In genomic region chr3:12507871-12508281, GRCh38 we compare ENCODE assay signal across 13 cellular contexts. TPM values are rescaled to one million over a fixed set of nuclear protein-coding genes. Genes with fewer than 3 reads are reported as not detected.
DNase-seq lines count a peak whose midpoint lies in the region; ATAC-seq and TF ChIP-seq lines count a peak whose summit lies in the region.
"Had no signal": no experiment of that assay in that cellular context is flagged by ENCODE, and none has a peak within 500 bp of the region (broad histone marks: within the 10 kb centered on the region; RNA-seq: fewer than 3 reads in every experiment).

No MANE protein-coding gene starts in this region.

- H3K27me3 Mint-ChIP-seq in activated CD4-positive, alpha-beta memory T cell treated with anti-CD3 and anti-CD28 coated beads for 36 hours = no peaks in the 10 kb centered on the region
- H3K27me3 Mint-ChIP-seq: dendritic cell treated with granulocyte-macrophage colony-stimulating factor and Interleukin-4, amounts not matched to agents 40 ng/mL and 50 ng/mL, for 4 days had no signal

- H3K4me3 ChIP-seq in uterus = no peak overlapping the region

- H3K27ac ChIP-seq in caudate nucleus (ENCODE audit: low read depth, low read length) (peak overlapping the region; percentile 77), uterus (peak overlapping the region; percentile 85 to 91)

- H3K4me1 ChIP-seq in uterus = peaks cover 3 to 17% of the 10 kb centered on the region in 2 donors

- no peaks in the 10 kb centered on the region for H3K36me3 ChIP-seq in uterus

- ATAC-seq in HG02852 (IDR thresholded peaks at IDR 0.05; ENCODE audit: unreplicated experiment) = no peak

- H3K27ac Mint-ChIP-seq in activated CD4-positive, alpha-beta memory T cell treated with anti-CD3 and anti-CD28 coated beads for 36 hours = no peak overlapping the region
- H3K27ac Mint-ChIP-seq: dendritic cell treated with granulocyte-macrophage colony-stimulating factor and Interleukin-4, amounts not matched to agents 40 ng/mL and 50 ng/mL, for 4 days had no signal

- H3K36me3 Mint-ChIP-seq in activated CD4-positive, alpha-beta memory T cell treated with anti-CD3 and anti-CD28 coated beads for 36 hours = peaks cover 42% of the 10 kb centered on the region

- no peaks in the 10 kb centered on the region for H3K9me3 ChIP-seq in uterus

- H3K4me1 Mint-ChIP-seq in activated CD4-positive, alpha-beta memory T cell treated with anti-CD3 and anti-CD28 coated beads for 36 hours (ENCODE audit: low read depth) = no peaks in the 10 kb centered on the region

- H3K9me3 Mint-ChIP-seq in activated CD4-positive, alpha-beta memory T cell treated with anti-CD3 and anti-CD28 coated beads for 36 hours = no peaks in the 10 kb centered on the region
- H3K9me3 Mint-ChIP-seq: dendritic cell treated with granulocyte-macrophage colony-stimulating factor and Interleukin-4, amounts not matched to agents 40 ng/mL and 50 ng/mL, for 4 days had no signal

- no peak overlapping the region for H3K4me3 Mint-ChIP-seq in activated CD4-positive, alpha-beta memory T cell treated with anti-CD3 and anti-CD28 coated beads for 36 hours
- H3K4me3 Mint-ChIP-seq: dendritic cell treated with granulocyte-macrophage colony-stimulating factor and Interleukin-4, amounts not matched to agents 40 ng/mL and 50 ng/mL, for 4 days had no signal

- intact Hi-C loops in uterus (cut with DNase I; ENCODE audit: low total_unique reads) = no loop called here
- intact Hi-C loops in activated CD4-positive, alpha-beta memory T cell treated with anti-CD3 and anti-CD28 coated beads for 36 hours (cut with micrococcal nuclease) = no loop called here

- CTCF ChIA-PET in activated CD4-positive, alpha-beta memory T cell treated with anti-CD3 and anti-CD28 coated beads for 36 hours (lab: Charles Lee) = no interaction called here

- POLR2A ChIA-PET in activated CD4-positive, alpha-beta memory T cell treated with anti-CD3 and anti-CD28 coated beads for 36 hours (lab: Charles Lee) = no interaction called here

- no peaks in the 10 kb centered on the region for H3K27me3 ChIP-seq in uterus

- no peak for TF ChIP-seq CTCF in uterus (IDR thresholded peaks at IDR 0.05)

- TF ChIP-seq POLR2A in uterus (IDR thresholded peaks at IDR 0.05) = no peak

- DNase-seq in M059J (ENCODE audit: low read depth) = peak; percentile 44
- DNase-seq in caudate nucleus (lab: John Stamatoyannopoulos, UW) = peak in 1 of 61 donors; percentile 13
- DNase-seq in kidney tubule cell (ENCODE audit: low spot score) = peak; percentile 28
- peak; percentile 19 to 47 for DNase-seq in uterus
- DNase-seq in cortex of kidney (lab: John Stamatoyannopoulos, UW) = no peak
- DNase-seq in DMS79 treated with DMSO at 0.1 percent for 48 hours (lab: John Stamatoyannopoulos, UW) = no peak
- no peak for DNase-seq in activated CD4-positive, alpha-beta memory T cell treated with anti-CD3 and anti-CD28 coated beads for 36 hours
- DNase-seq: activated CD4-positive, CD25-positive, alpha-beta regulatory T cell treated with anti-CD3 and anti-CD28 coated beads, Interleukin-2, amount 50 U/mL, for 72 hours; NK-92 treated with Interleukin-12 subunit alpha and Interleukin-12 subunit beta, amount 100 ng/mL, for 24 hours had no signal

RNA-seq across cellular contexts. Expression of gene TSEN2, which starts 23.6 kb away (rescaled TPM):
- total RNA-seq in M059J (2014; rRNA removed; shearing (Covaris generic)) = 4.6 and 9.0 TPM in 2 replicates
- total RNA-seq in uterus = 10 to 100 TPM; 10.3 to 37.8 (median 20.4) TPM
- 10 to 100 TPM; 13.8 to 15.4 TPM for total RNA-seq in activated CD4-positive, alpha-beta memory T cell treated with anti-CD3 and anti-CD28 coated beads for 36 hours

RNA-seq across cellular contexts. Expression of gene MKRN2OS, which starts 37.4 kb away (rescaled TPM):
- total RNA-seq in M059J (2014; rRNA removed; shearing (Covaris generic)) = not detected in 2 replicates
- not detected for total RNA-seq in uterus
- not detected for total RNA-seq in activated CD4-positive, alpha-beta memory T cell treated with anti-CD3 and anti-CD28 coated beads for 36 hours
- total RNA-seq: H4, mesenteric fat pad had no signal

RNA-seq across cellular contexts. Expression of gene MKRN2, which starts 49.0 kb away (rescaled TPM):
- total RNA-seq in M059J (2014; rRNA removed; shearing (Covaris generic)) = 33.5 and 36.8 TPM in 2 replicates
- total RNA-seq in uterus = 10 to 100 TPM; 17.6 to 59.5 (median 38.1) TPM
- total RNA-seq in activated CD4-positive, alpha-beta memory T cell treated with anti-CD3 and anti-CD28 coated beads for 36 hours = 10 to 100 TPM; 28.5 to 30.1 TPM

Comparison
In these comparisons a context has a peak if more than half of its experiments do, and no peak if none do; other contexts are left out.
1. DNase-seq: peak in M059J (single experiment), kidney tubule cell (single experiment) and uterus (2 of 2); none in cortex of kidney (single experiment), DMS79 treated with DMSO at 0.1 percent for 48 hours (single experiment) and activated CD4-positive, alpha-beta memory T cell treated with anti-CD3 and anti-CD28 coated beads for 36 hours (single experiment).